Comparison of ENCODE assay signal across 21 cellular contexts in genomic region chr2:182971820-182972547, GRCh38.
DNase-seq lines count a peak whose midpoint lies in the region; ATAC-seq and TF ChIP-seq lines count a peak whose summit lies in the region.
"Had no signal": no experiment of that assay in that cellular context is flagged by ENCODE, and none has a peak within 500 bp of the region (broad histone marks: within the 10 kb centered on the region; RNA-seq: fewer than 3 reads in every experiment).

No MANE protein-coding gene starts in this region.

- no peak for TF ChIP-seq CTCF in breast epithelium (IDR thresholded peaks at IDR 0.05)

- no peak overlapping the region for H3K27ac ChIP-seq in breast epithelium
- H3K27ac ChIP-seq: adrenal gland, BLaER1, right lobe of liver, stomach, upper lobe of left lung had no signal

- no peak for DNase-seq in pons (ENCODE audit: low spot score)
- DNase-seq in breast epithelium (ENCODE audit: low spot score in 2 of 2): no peak
- DNase-seq: adrenal gland; effector memory CD4-positive, alpha-beta T cell; head of caudate nucleus; immature natural killer cell; NCI-H146; NCI-H226; right lobe of liver; stomach; T-cell; upper lobe of left lung had no signal

- no peak for TF ChIP-seq POLR2A in breast epithelium (IDR thresholded peaks at IDR 0.05)

- no peaks in the 10 kb centered on the region for H3K9me3 ChIP-seq in breast epithelium
- H3K9me3 ChIP-seq: adrenal gland, right lobe of liver, upper lobe of left lung had no signal

- H3K36me3 ChIP-seq in breast epithelium: no peaks in the 10 kb centered on the region
- H3K36me3 ChIP-seq: adrenal gland, BLaER1 had no signal

- H3K27me3 ChIP-seq in breast epithelium: no peaks in the 10 kb centered on the region
- H3K27me3 ChIP-seq: adrenal gland, BLaER1, right lobe of liver, stomach, upper lobe of left lung had no signal

- intact Hi-C loops in breast epithelium (cut with DNase I; ENCODE audit: low total_unique reads): no loop called here

- H3K4me1 ChIP-seq in breast epithelium: no peaks in the 10 kb centered on the region
- H3K4me1 ChIP-seq: adrenal gland, upper lobe of left lung had no signal

- peak; percentile 73 for ATAC-seq in GM18498 (IDR thresholded peaks at IDR 0.05; ENCODE audit: unreplicated experiment)
- peak; percentile 49 for ATAC-seq in GM19372 (IDR thresholded peaks at IDR 0.05; ENCODE audit: low read depth, unreplicated experiment)
- peak; percentile 57 for ATAC-seq in HG02642 (IDR thresholded peaks at IDR 0.05; ENCODE audit: poor library complexity, unreplicated experiment)
- ATAC-seq in HG03439 (IDR thresholded peaks at IDR 0.05; ENCODE audit: unreplicated experiment): peak; percentile 76
- no peak for ATAC-seq in HG03097 (IDR thresholded peaks at IDR 0.05; ENCODE audit: low FRiP score, unreplicated experiment)
- no peak for ATAC-seq in HG02610 (IDR thresholded peaks at IDR 0.05; ENCODE audit: unreplicated experiment)
- ATAC-seq: right lobe of liver, T-cell, WTC11 had no signal

- no peak overlapping the region for H3K4me3 ChIP-seq in breast epithelium
- H3K4me3 ChIP-seq: adrenal gland, BLaER1, lung, right lobe of liver, stomach, upper lobe of left lung had no signal

Comparison
In these comparisons a context has a peak if more than half of its experiments do, and no peak if none do; other contexts are left out.
1. ATAC-seq: peak in GM18498 (single experiment), GM19372 (single experiment), HG02642 (single experiment) and HG03439 (single experiment); none in HG03097 (single experiment) and HG02610 (single experiment).